19 cellular contexts compared by ENCODE assay signal in the genomic region with DNA sequence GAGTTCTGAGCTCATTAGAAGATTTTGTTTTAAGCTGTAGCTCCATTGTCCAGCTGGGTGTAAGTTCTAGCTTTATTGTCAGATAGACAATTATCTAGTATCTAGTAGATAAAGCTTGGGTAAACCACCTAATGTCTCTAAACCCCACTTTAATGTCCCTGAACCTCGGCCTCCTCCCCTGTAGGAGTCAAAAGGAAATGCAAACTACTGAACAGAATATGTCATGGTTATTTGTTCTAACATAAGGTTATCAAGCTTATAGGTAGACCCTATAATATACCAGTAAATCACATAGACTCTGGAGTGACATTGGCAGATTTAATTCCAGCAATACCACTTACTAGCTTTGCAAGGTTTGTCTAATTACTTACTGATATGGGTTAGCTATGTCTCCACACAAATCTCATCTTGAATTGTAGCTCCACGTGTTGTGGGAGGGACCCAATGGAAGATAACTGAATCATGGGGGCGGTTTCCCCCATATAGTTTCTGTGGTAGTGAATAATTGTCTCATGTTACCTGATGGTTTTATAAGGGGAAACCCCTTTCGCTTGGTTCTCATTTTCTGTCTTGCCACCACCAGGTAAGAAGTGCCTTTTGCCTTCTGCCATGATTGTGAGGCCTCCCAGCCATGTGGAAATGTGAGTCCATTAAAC. TPM values are rescaled to one million over a fixed set of nuclear protein-coding genes. Genes with fewer than 3 reads are reported as not detected.
DNase-seq lines count a peak whose midpoint lies in the region; ATAC-seq, FAIRE-seq and TF ChIP-seq lines count a peak whose summit lies in the region.
"Had no signal": no experiment of that assay in that cellular context is flagged by ENCODE, and none has a peak within 500 bp of the region (broad histone marks: within the 10 kb centered on the region; RNA-seq: fewer than 3 reads in every experiment).

No MANE protein-coding gene starts in this region.

- peaks cover 2% of the 10 kb centered on the region for H3K27me3 Mint-ChIP-seq in activated T-helper 1 cell treated with anti-CD3 and anti-CD28 coated beads, Interleukin-12 subunit alpha, Interleukin-12 subunit beta, Interleukin-2, Interleukin-4 antibody, amounts not matched to agents 30 ng/mL and 10 ng/mL and 1 ng/mL, durations not matched to agents 14 hours and 24 hours and 36 hours (ENCODE audit: insufficient read depth)
- H3K27me3 Mint-ChIP-seq in stimulated activated naive CD8-positive, alpha-beta T cell treated with anti-CD3 and anti-CD28 coated beads, Interleukin-15, amount 100 ng/mL, for 72 hours, result no peaks in the 10 kb centered on the region
- H3K27me3 Mint-ChIP-seq: CD8-positive, alpha-beta memory T cell; T-helper 17 cell had no signal

- H3K36me3 ChIP-seq in mammary epithelial cell (ENCODE audit: insufficient read depth, low read length) (no peaks in the 10 kb centered on the region), breast epithelium (no peaks in the 10 kb centered on the region), esophagus muscularis mucosa (no peaks in the 10 kb centered on the region), left lung (no peaks in the 10 kb centered on the region)

- BruUV-seq in mammary epithelial cell (replicated peaks; lab: Mats Ljungman, UMichigan), result no TSS peak

- H3K4me3 ChIP-seq in mammary epithelial cell (replicated peaks in 1 of 3; ENCODE audit: insufficient read depth in 1 of 3, low read depth in 2 of 3, low read length in 3 of 3) (no peak overlapping the region), breast epithelium (no peak overlapping the region), esophagus muscularis mucosa (no peak overlapping the region), left lung (no peak overlapping the region)
- H3K4me3 ChIP-seq: body of pancreas had no signal

- no peak for FAIRE-seq in frontal cortex (lab: Jason Lieb, UNC)
- FAIRE-seq: endothelial cell of umbilical vein, kidney had no signal

- peaks cover 4% of the 10 kb centered on the region for H3K36me3 Mint-ChIP-seq in activated T-helper 1 cell treated with anti-CD3 and anti-CD28 coated beads, Interleukin-12 subunit alpha, Interleukin-12 subunit beta, Interleukin-2, Interleukin-4 antibody, amounts not matched to agents 30 ng/mL and 10 ng/mL and 1 ng/mL, durations not matched to agents 14 hours and 24 hours and 36 hours (ENCODE audit: low read depth)
- H3K36me3 Mint-ChIP-seq: CD8-positive, alpha-beta memory T cell had no signal

- H3K27ac Mint-ChIP-seq in activated T-helper 1 cell treated with anti-CD3 and anti-CD28 coated beads, Interleukin-12 subunit alpha, Interleukin-12 subunit beta, Interleukin-2, Interleukin-4 antibody, amounts not matched to agents 30 ng/mL and 10 ng/mL and 1 ng/mL, durations not matched to agents 14 hours and 24 hours and 36 hours, result peak overlapping the region; percentile 26
- no peak overlapping the region for H3K27ac Mint-ChIP-seq in stimulated activated naive CD8-positive, alpha-beta T cell treated with anti-CD3 and anti-CD28 coated beads, Interleukin-15, amount 100 ng/mL, for 72 hours
- H3K27ac Mint-ChIP-seq: CD8-positive, alpha-beta memory T cell; naive thymus-derived CD4-positive, alpha-beta T cell; T-helper 17 cell had no signal

- H3K27ac ChIP-seq in mammary epithelial cell (ENCODE audit: insufficient read depth, low read depth, low read length) (no peak overlapping the region), breast epithelium (no peak overlapping the region), esophagus muscularis mucosa (replicated peaks in 1 of 4) (no peak overlapping the region), left lung (no peak overlapping the region)

- WGBS in mammary epithelial cell (ENCODE audit: low coverage, missing lambda C conversion rate), result 69% methylated on average over 4 of the region's 4 CpGs
- 83% methylated on average over 4 of the region's 4 CpGs for WGBS in esophagus muscularis mucosa

- no peak for TF ChIP-seq CTCF in mammary epithelial cell (conservative IDR thresholded peaks at IDR 0.05 in 1 of 2, IDR thresholded peaks at IDR 0.05 in 1 of 2; ENCODE audit: extremely low read depth in 1 of 2, insufficient read depth in 1 of 2, low read depth in 1 of 2, low read length in 2 of 2)
- no peak for TF ChIP-seq CTCF in breast epithelium (IDR thresholded peaks at IDR 0.05)
- no peak for TF ChIP-seq CTCF in esophagus muscularis mucosa (IDR thresholded peaks at IDR 0.05)
- TF ChIP-seq CTCF in left lung (IDR thresholded peaks at IDR 0.05), result no peak

- TF ChIP-seq POLR2A in breast epithelium (IDR thresholded peaks at IDR 0.05) (no peak), esophagus muscularis mucosa (IDR thresholded peaks at IDR 0.05; ENCODE audit: low read depth) (no peak)

- TF ChIP-seq EP300 in esophagus muscularis mucosa (IDR thresholded peaks at IDR 0.05), result no peak

- no peak overlapping the region for H3K9ac ChIP-seq in mammary epithelial cell (ENCODE audit: insufficient read depth, low read length)

- H3K4me1 ChIP-seq in mammary epithelial cell (ENCODE audit: insufficient read depth, low read length) (peaks cover 18% of the 10 kb centered on the region), breast epithelium (no peaks in the 10 kb centered on the region), esophagus muscularis mucosa (no peaks in the 10 kb centered on the region), left lung (peaks cover 0 to 13% of the 10 kb centered on the region in 2 donors)

- CTCF ChIA-PET in mammary epithelial cell (lab: Charles Lee; ENCODE audit: low non-redundant PET), result no interaction called here

- peak; percentile 37 for DNase-seq in mammary epithelial cell
- DNase-seq in breast epithelium (ENCODE audit: low spot score in 2 of 2), result no peak
- no peak for DNase-seq in activated T-helper 1 cell treated with anti-CD3 and anti-CD28 coated beads, Interleukin-12 subunit alpha, Interleukin-12 subunit beta, Interleukin-2, Interleukin-4 antibody, amounts not matched to agents 30 ng/mL and 10 ng/mL and 1 ng/mL, durations not matched to agents 14 hours and 24 hours and 36 hours (ENCODE audit: low spot score)
- DNase-seq in stimulated activated CD4-positive, alpha-beta T cell treated with anti-CD3 and anti-CD28 coated beads, Interleukin-12 subunit alpha, Interleukin-12 subunit beta, amount 100 ng/mL, for 48 hours (ENCODE audit: low read depth in 2 of 3, low spot score in 1 of 3), result peak in 2 of 3 donors; percentile 33 to 54
- DNase-seq in stimulated activated naive CD8-positive, alpha-beta T cell treated with anti-CD3 and anti-CD28 coated beads, Interleukin-15, amount 100 ng/mL, for 72 hours, result peak; percentile 37 to 65
- DNase-seq in esophagus muscularis mucosa (ENCODE audit: extremely low spot score), result no peak
- no peak for DNase-seq in frontal cortex (ENCODE audit: low spot score in 2 of 2)
- DNase-seq in left lung, result no peak
- DNase-seq: activated gamma-delta T cell treated with Interleukin-2 at 50 U/mL for 16 hours; body of pancreas; CD8-positive, alpha-beta memory T cell; kidney; mesenchymal stem cell; PC-3; posterior cingulate gyrus; SIG-M5; T-helper 17 cell had no signal

- H2AFZ ChIP-seq in mammary epithelial cell (ENCODE audit: low read depth, low read length), result no peak overlapping the region

- no peaks in the 10 kb centered on the region for H3K9me3 ChIP-seq in mammary epithelial cell (replicated peaks; ENCODE audit: insufficient read depth, low read length)
- H3K9me3 ChIP-seq in breast epithelium, result no peaks in the 10 kb centered on the region
- H3K9me3 ChIP-seq in esophagus muscularis mucosa, result no peaks in the 10 kb centered on the region
- H3K9me3 ChIP-seq in left lung, result no peaks in the 10 kb centered on the region
- H3K9me3 ChIP-seq: body of pancreas had no signal

- H3K27me3 ChIP-seq in mammary epithelial cell (ENCODE audit: insufficient read depth, low read length) (no peaks in the 10 kb centered on the region), breast epithelium (no peaks in the 10 kb centered on the region), esophagus muscularis mucosa (no peaks in the 10 kb centered on the region), left lung (no peaks in the 10 kb centered on the region)
- H3K27me3 ChIP-seq: body of pancreas had no signal

- no peaks in the 10 kb centered on the region for H4K20me1 ChIP-seq in mammary epithelial cell (ENCODE audit: insufficient read depth, low read length)

- H3K79me2 ChIP-seq in mammary epithelial cell (ENCODE audit: insufficient read depth, low read length), result no peaks in the 10 kb centered on the region

- ATAC-seq in stimulated activated naive CD8-positive, alpha-beta T cell treated with anti-CD3 and anti-CD28 coated beads, Interleukin-15, amount 100 ng/mL, for 72 hours, result peak; percentile 89
- ATAC-seq in left lung, result no peak
- ATAC-seq: body of pancreas; naive thymus-derived CD4-positive, alpha-beta T cell; PC-3; T-helper 17 cell had no signal

- in situ Hi-C loops in mammary epithelial cell (cut with MboI; ENCODE audit: low sequenced_read_pairs in 2 of 2), result no loop called here

- intact Hi-C loops in mammary epithelial cell (cut with micrococcal nuclease), result no loop called here
- intact Hi-C loops in breast epithelium (cut with DNase I; ENCODE audit: low total_unique reads), result no loop called here
- intact Hi-C loops in activated T-helper 1 cell treated with anti-CD3 and anti-CD28 coated beads, Interleukin-12 subunit alpha, Interleukin-12 subunit beta, Interleukin-2, Interleukin-4 antibody, amounts not matched to agents 30 ng/mL and 10 ng/mL and 1 ng/mL, durations not matched to agents 14 hours and 24 hours and 36 hours (cut with micrococcal nuclease), result loop anchor here (1.0 kb wide), 2 partner anchors 18 to 80 kb away; no protein-coding TSS in a partner anchor
- intact Hi-C loops in esophagus muscularis mucosa (cut with DNase I), result no loop called here
- intact Hi-C loops in left lung (cut with DNase I), result no loop called here

- H3K9me3 Mint-ChIP-seq in activated T-helper 1 cell treated with anti-CD3 and anti-CD28 coated beads, Interleukin-12 subunit alpha, Interleukin-12 subunit beta, Interleukin-2, Interleukin-4 antibody, amounts not matched to agents 30 ng/mL and 10 ng/mL and 1 ng/mL, durations not matched to agents 14 hours and 24 hours and 36 hours, result no peaks in the 10 kb centered on the region
- H3K9me3 Mint-ChIP-seq in stimulated activated naive CD8-positive, alpha-beta T cell treated with anti-CD3 and anti-CD28 coated beads, Interleukin-15, amount 100 ng/mL, for 72 hours, result peaks cover 0 to 4% of the 10 kb centered on the region in 2 donors
- H3K9me3 Mint-ChIP-seq: CD8-positive, alpha-beta memory T cell had no signal

- dilution Hi-C loops in mammary epithelial cell (cut with HindIII; ENCODE audit: low sequenced_read_pairs), result no loop called here

- H3K4me1 Mint-ChIP-seq in activated T-helper 1 cell treated with anti-CD3 and anti-CD28 coated beads, Interleukin-12 subunit alpha, Interleukin-12 subunit beta, Interleukin-2, Interleukin-4 antibody, amounts not matched to agents 30 ng/mL and 10 ng/mL and 1 ng/mL, durations not matched to agents 14 hours and 24 hours and 36 hours (ENCODE audit: low read depth), result peaks cover 44% of the 10 kb centered on the region
- H3K4me1 Mint-ChIP-seq in stimulated activated naive CD8-positive, alpha-beta T cell treated with anti-CD3 and anti-CD28 coated beads, Interleukin-15, amount 100 ng/mL, for 72 hours, result peaks cover 46% of the 10 kb centered on the region

- no peak overlapping the region for H3K4me2 ChIP-seq in mammary epithelial cell (ENCODE audit: insufficient read depth, low read depth, low read length)

- peak overlapping the region; percentile 21 for H3K4me3 Mint-ChIP-seq in activated T-helper 1 cell treated with anti-CD3 and anti-CD28 coated beads, Interleukin-12 subunit alpha, Interleukin-12 subunit beta, Interleukin-2, Interleukin-4 antibody, amounts not matched to agents 30 ng/mL and 10 ng/mL and 1 ng/mL, durations not matched to agents 14 hours and 24 hours and 36 hours
- H3K4me3 Mint-ChIP-seq in stimulated activated naive CD8-positive, alpha-beta T cell treated with anti-CD3 and anti-CD28 coated beads, Interleukin-15, amount 100 ng/mL, for 72 hours, result peak overlapping the region in 1 of 2 donors; percentile 15
- H3K4me3 Mint-ChIP-seq: CD8-positive, alpha-beta memory T cell; naive thymus-derived CD4-positive, alpha-beta T cell; T-helper 17 cell had no signal

RNA-seq across cellular contexts. Expression of a gene that starts 29.4 kb away (rescaled TPM):
- total RNA-seq in mammary epithelial cell, result 10 to 100 TPM in 1 of 2 donors, 1 to 10 TPM in 1; 5.8 to 35.5 TPM
- polyA plus RNA-seq in mammary epithelial cell, result 2.6 TPM
- 31.8 TPM for polyA minus RNA-seq in mammary epithelial cell
- 10 to 100 TPM in 2 of 3 donors, 1 to 10 TPM in 1; 8.8 to 35.8 (median 12.1) TPM for total RNA-seq in breast epithelium
- 37.3 and 42.0 TPM in 2 replicates for total RNA-seq in activated T-helper 1 cell treated with anti-CD3 and anti-CD28 coated beads, Interleukin-12 subunit alpha, Interleukin-12 subunit beta, Interleukin-2, Interleukin-4 antibody, amounts not matched to agents 30 ng/mL and 10 ng/mL and 1 ng/mL, durations not matched to agents 14 hours and 24 hours and 36 hours
- total RNA-seq in esophagus muscularis mucosa, result 10 to 100 TPM in 3 of 4 donors, 1 to 10 TPM in 1; 9.1 to 23.4 (median 14.7) TPM
- total RNA-seq in frontal cortex, result 48.5 TPM
- total RNA-seq in left lung, result 100 to 1,000 TPM in 1 of 2 donors, 10 to 100 TPM in 1; 74.7 to 131 TPM
- total RNA-seq: PC-3 had no signal

Comparison
In these comparisons a context has a peak if more than half of its experiments do, and no peak if none do; other contexts are left out.
1. DNase-seq: peak in mammary epithelial cell (single experiment), stimulated activated CD4-positive, alpha-beta T cell treated with anti-CD3 and anti-CD28 coated beads, Interleukin-12 subunit alpha, Interleukin-12 subunit beta, amount 100 ng/mL, for 48 hours (2 of 3) and stimulated activated naive CD8-positive, alpha-beta T cell treated with anti-CD3 and anti-CD28 coated beads, Interleukin-15, amount 100 ng/mL, for 72 hours (2 of 2); none in breast epithelium (0 of 2), activated T-helper 1 cell treated with anti-CD3 and anti-CD28 coated beads, Interleukin-12 subunit alpha, Interleukin-12 subunit beta, Interleukin-2, Interleukin-4 antibody, amounts not matched to agents 30 ng/mL and 10 ng/mL and 1 ng/mL, durations not matched to agents 14 hours and 24 hours and 36 hours (single experiment), esophagus muscularis mucosa (single experiment), frontal cortex (0 of 2) and left lung (0 of 2).